9 cellular contexts compared by ENCODE assay signal in the genomic region with DNA sequence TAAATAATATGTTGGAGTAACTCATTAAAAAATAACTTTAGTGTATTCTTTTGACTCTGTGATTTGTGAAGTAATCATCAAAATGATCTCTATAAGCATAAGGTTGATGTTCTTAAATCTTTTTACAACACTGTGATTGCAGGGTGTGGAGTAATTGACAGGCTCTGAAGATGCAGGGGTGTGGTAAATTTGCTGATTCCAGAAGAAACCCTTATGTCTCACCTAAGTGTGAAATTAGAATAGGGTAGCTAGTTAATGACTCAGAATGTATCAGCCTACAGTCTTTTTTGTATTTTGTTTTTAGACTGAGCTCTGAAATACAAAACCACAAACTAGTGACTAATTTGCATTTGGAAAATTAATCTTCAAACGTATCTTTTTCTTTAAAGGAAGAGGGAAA. TPM values are rescaled to one million over a fixed set of nuclear protein-coding genes. Genes with fewer than 3 reads are reported as not detected.
DNase-seq lines count a peak whose midpoint lies in the region; ATAC-seq and TF ChIP-seq lines count a peak whose summit lies in the region.
"Had no signal": no experiment of that assay in that cellular context is flagged by ENCODE, and none has a peak within 500 bp of the region (broad histone marks: within the 10 kb centered on the region; RNA-seq: fewer than 3 reads in every experiment).

No MANE protein-coding gene starts in this region.

- POLR2A ChIA-PET in IMR-90 (lab: Charles Lee; ENCODE audit: unreplicated experiment) = no interaction called here

- H3K4me2 ChIP-seq in IMR-90 (ENCODE audit: low read depth, low read length) = no peak overlapping the region

- H3K4me1 ChIP-seq in IMR-90 (ENCODE audit: control insufficient read depth, insufficient read depth, low read length) = peaks cover 2% of the 10 kb centered on the region; the same call in 1 of the 2 replicates
- peaks cover 45% of the 10 kb centered on the region for H3K4me1 ChIP-seq in foreskin keratinocyte

- TF ChIP-seq CTCF in IMR-90 (conservative IDR thresholded peaks at IDR 0.05; ENCODE audit: low read depth, low read length) (no peak), foreskin keratinocyte (conservative IDR thresholded peaks at IDR 0.05) (no peak)

- peaks cover 73% of the 10 kb centered on the region for H4K20me1 ChIP-seq in IMR-90 (ENCODE audit: insufficient read depth, low read length)

- no peak for TF ChIP-seq POLR2A in IMR-90 (IDR thresholded peaks at IDR 0.05; ENCODE audit: low read depth, low read length)

- H2BK20ac ChIP-seq in IMR-90 (ENCODE audit: low read depth, low read length) = no peak overlapping the region

- peaks cover 7 to 34% of the 10 kb centered on the region in 2 experiments; a peak in 3 of 4 replicates for H3K79me1 ChIP-seq in IMR-90 (ENCODE audit: low read depth in 1 of 2, low read length in 2 of 2)

- in situ Hi-C loops in IMR-90 (cut with MboI; ENCODE audit: low sequenced_read_pairs) = no loop called here

- no peak for TF ChIP-seq RAD21 in IMR-90 (IDR thresholded peaks at IDR 0.05; ENCODE audit: low read length)

- no peak overlapping the region for H3K4me3 ChIP-seq in IMR-90 (ENCODE audit: insufficient read depth, low read depth, low read length)

- no peak overlapping the region for H2BK5ac ChIP-seq in IMR-90 (ENCODE audit: low read depth, low read length, poor library complexity, severe bottlenecking)

- 0 out of 2 replicates have a peak, but pooled peaks cover 1% of the 10 kb centered on the region for H3K36me3 ChIP-seq in IMR-90 (ENCODE audit: control insufficient read depth, insufficient read depth, low read length)

- no peak overlapping the region for H2AK9ac ChIP-seq in IMR-90 (replicated peaks; ENCODE audit: low read depth, low read length, poor library complexity)

- H3K9me3 ChIP-seq in IMR-90 (ENCODE audit: control insufficient read depth, insufficient read depth, low read length) = no peaks in the 10 kb centered on the region

- dilution Hi-C loops in IMR-90 (cut with HindIII; ENCODE audit: low sequenced_read_pairs, unreplicated experiment) = no loop called here

- no peak overlapping the region for H3K4ac ChIP-seq in IMR-90 (ENCODE audit: low read depth, low read length)

- no CpG with 5 or more reads among the region's 1 CpG for WGBS in IMR-90 (ENCODE audit: extremely low coverage in 2 of 2, insufficient read length in 1 of 2), 2 experiments

- DNase-seq in IMR-90 = peak; percentile 61
- peak; percentile 51 to 63 for DNase-seq in foreskin keratinocyte
- no peak for DNase-seq in HK-2 (ENCODE audit: unreplicated experiment)
- DNase-seq in NCI-H446 treated with DMSO at 0.1 percent for 48 hours (lab: John Stamatoyannopoulos, UW) = no peak
- no peak for DNase-seq in DMS153 (lab: John Stamatoyannopoulos, UW)
- no peak for DNase-seq in NCI-H1417 treated with DMSO at 0.1 percent for 48 hours (lab: John Stamatoyannopoulos, UW)

- intact Hi-C loops in IMR-90 (cut with micrococcal nuclease) = loop anchor here (5.0 kb wide), 3 partner anchors 128 to 178 kb away; partner anchors contain the start of genes KLHL28 and TOGARAM1

- no peak overlapping the region for H2AFZ ChIP-seq in IMR-90 (replicated peaks; ENCODE audit: low read length, poor library complexity)

- no peak overlapping the region for H3K14ac ChIP-seq in IMR-90 (replicated peaks; ENCODE audit: low read depth, low read length)

- H4K8ac ChIP-seq in IMR-90 (ENCODE audit: low read depth in 2 of 2, low read length in 2 of 2) = no peak overlapping the region

- no peak overlapping the region for H4K5ac ChIP-seq in IMR-90 (ENCODE audit: low read depth, low read length)

- CTCF ChIA-PET in IMR-90 (lab: Yijun Ruan, JAX) = no interaction called here

- H2BK15ac ChIP-seq in IMR-90 (ENCODE audit: low read depth, low read length) = no peak overlapping the region

- H3K56ac ChIP-seq in IMR-90 (ENCODE audit: extremely low read depth, insufficient read depth, low read length) = no peak overlapping the region

- BruUV-seq in IMR-90 (replicated peaks; lab: Mats Ljungman, UMichigan) = no TSS peak

- H3K18ac ChIP-seq in IMR-90 (ENCODE audit: low read depth, low read length) = no peak overlapping the region

- H3K27ac ChIP-seq in IMR-90 (ENCODE audit: insufficient read depth, low read length) (no peak overlapping the region), foreskin keratinocyte (no peak overlapping the region)
- H3K27ac ChIP-seq: VCaP had no signal

- ATAC-seq in GM18499 (IDR thresholded peaks at IDR 0.05; ENCODE audit: insufficient read depth, unreplicated experiment) (peak; percentile 82), GM21528 (IDR thresholded peaks at IDR 0.05; ENCODE audit: low FRiP score, unreplicated experiment) (peak; percentile 77), IMR-90 (ENCODE audit: low read depth) (peak; percentile 52; the same call in 1 of the 2 replicates), foreskin keratinocyte (peak; percentile 96)

- H2BK120ac ChIP-seq in IMR-90 (ENCODE audit: low read depth, low read length) = no peak overlapping the region

- H4K91ac ChIP-seq in IMR-90 (ENCODE audit: insufficient read depth, low read depth, low read length) = no peak overlapping the region

- no peak overlapping the region for H3K23ac ChIP-seq in IMR-90 (ENCODE audit: low read depth, low read length)

- H3K27me3 ChIP-seq in IMR-90 (ENCODE audit: control insufficient read depth, insufficient read depth, low read length) (no peaks in the 10 kb centered on the region), foreskin keratinocyte (no peaks in the 10 kb centered on the region)

- H3K9me1 ChIP-seq in IMR-90 (ENCODE audit: insufficient read depth, low read length) = peaks cover 7% of the 10 kb centered on the region

- H3K9ac ChIP-seq in IMR-90 (ENCODE audit: low read depth, low read length) = no peak overlapping the region

- H2AK5ac ChIP-seq in IMR-90 (ENCODE audit: low read depth, low read length) = no peak overlapping the region

TF ChIP-seq in IMR-90, 13 proteins besides CTCF, POLR2A, EP300 and RAD21:
- TF ChIP-seq MAFK (IDR thresholded peaks at IDR 0.05; ENCODE audit: low read depth, low read length) = peak; percentile 67
- no peak for TF ChIP-seq USF2 (IDR thresholded peaks at IDR 0.05; ENCODE audit: low read depth, low read length)

RNA-seq across cellular contexts. Expression of gene PRPF39, which starts 5.9 kb away (rescaled TPM):
- total RNA-seq in IMR-90 (2012; rRNA removed) = 25.6 and 29.6 TPM in 2 replicates
- polyA plus RNA-seq in IMR-90 (2012; rRNA removed) = 13.1 and 18.1 TPM in 2 replicates
- polyA plus RNA-seq in IMR-90 (2012; cell fraction: cytosol; rRNA removed) = 8.2 and 10.1 TPM in 2 replicates
- 90.5 and 241 TPM in 2 replicates for polyA plus RNA-seq in IMR-90 (2012; cell fraction: nucleus; rRNA removed; ENCODE audit: low replicate concordance)
- total RNA-seq in foreskin keratinocyte = 19.7 and 20.7 TPM in 2 replicates
- polyA plus RNA-seq in foreskin keratinocyte = 7.5 and 9.3 TPM in 2 replicates

RNA-seq across cellular contexts. Expression of gene FKBP3, which starts 44.5 kb away (rescaled TPM):
- total RNA-seq in IMR-90 (2012; rRNA removed) (8.6 and 31.1 TPM in 2 replicates), foreskin keratinocyte (60.3 and 69.0 TPM in 2 replicates)
- polyA plus RNA-seq in IMR-90 (2012; rRNA removed) (40.2 and 45.3 TPM in 2 replicates), foreskin keratinocyte (90.3 and 102 TPM in 2 replicates)
- 3.9 and 7.7 TPM in 2 replicates for polyA plus RNA-seq in IMR-90 (2012; cell fraction: cytosol; rRNA removed)
- 2.7 and 24.7 TPM in 2 replicates for polyA plus RNA-seq in IMR-90 (2012; cell fraction: nucleus; rRNA removed; ENCODE audit: low replicate concordance)

RNA-seq across cellular contexts. Expression of gene FANCM, which starts 45.9 kb away (rescaled TPM):
- total RNA-seq in IMR-90 (2012; rRNA removed) = 7.0 and 10.3 TPM in 2 replicates
- polyA plus RNA-seq in IMR-90 (2012; rRNA removed) = 1.7 TPM in 2 replicates
- 0.55 and 0.57 TPM in 2 replicates for polyA plus RNA-seq in IMR-90 (2012; cell fraction: cytosol; rRNA removed)
- 1.1 and 2.7 TPM in 2 replicates for polyA plus RNA-seq in IMR-90 (2012; cell fraction: nucleus; rRNA removed; ENCODE audit: low replicate concordance)
- 7.6 and 9.4 TPM in 2 replicates for total RNA-seq in foreskin keratinocyte
- 3.3 and 5.7 TPM in 2 replicates for polyA plus RNA-seq in foreskin keratinocyte

Comparison
In these comparisons a context has a peak if more than half of its experiments do, and no peak if none do; other contexts are left out.
1. DNase-seq: peak in IMR-90 (single experiment) and foreskin keratinocyte (2 of 2); none in HK-2 (single experiment), NCI-H446 treated with DMSO at 0.1 percent for 48 hours (single experiment), DMS153 (single experiment) and NCI-H1417 treated with DMSO at 0.1 percent for 48 hours (single experiment).
2. Peak in every context shown above with its lines, with median percentiles within 50 percentile points of each other: ATAC-seq.